Comparison of ENCODE assay signal across 8 cellular contexts in genomic region chr16:3457434-3458252, GRCh38. TPM values are rescaled to one million over a fixed set of nuclear protein-coding genes. Genes with fewer than 3 reads are reported as not detected.
DNase-seq lines count a peak whose midpoint lies in the region; ATAC-seq lines count a peak whose summit lies in the region.

No MANE protein-coding gene starts in this region.

- peaks cover 0 to 22% (median 10%) of the 10 kb centered on the region in 11 experiments; a peak in 18 of 22 replicates for H3K36me3 ChIP-seq in BLaER1 treated with 17β-estradiol and CSF1 and Interleukin-3, amounts not matched to agents 10 nM and 100 nM

- peak overlapping the region; percentile 73 to 98 (median 92) for H3K4me3 ChIP-seq in BLaER1 treated with 17β-estradiol and CSF1 and Interleukin-3, amounts not matched to agents 10 nM and 100 nM

- ATAC-seq in HG03439 (IDR thresholded peaks at IDR 0.05; ENCODE audit: unreplicated experiment) (peak; percentile 84), left lobe of liver (peak; percentile 85)

- peak overlapping the region; percentile 90 to 100 (median 97) for H3K9ac ChIP-seq in BLaER1 treated with 17β-estradiol and CSF1 and Interleukin-3, amounts not matched to agents 10 nM and 100 nM

- peak overlapping the region; percentile 80 to 99 (median 95) for H3K4me2 ChIP-seq in BLaER1 treated with 17β-estradiol and CSF1 and Interleukin-3, amounts not matched to agents 10 nM and 100 nM

- no peaks in the 10 kb centered on the region for H3K27me3 ChIP-seq in BLaER1 treated with 17β-estradiol and CSF1 and Interleukin-3, amounts not matched to agents 10 nM and 100 nM

- peaks cover 43 to 55% (median 46%) of the 10 kb centered on the region in 10 experiments for H3K4me1 ChIP-seq in BLaER1 treated with 17β-estradiol and CSF1 and Interleukin-3, amounts not matched to agents 10 nM and 100 nM

- H4K20me1 ChIP-seq in BLaER1 treated with 17β-estradiol and CSF1 and Interleukin-3, amounts not matched to agents 10 nM and 100 nM = peaks cover 32 to 45% (median 40%) of the 10 kb centered on the region in 11 experiments

- DNase-seq in GM19238 (ENCODE audit: insufficient read length, low spot score) (peak; percentile 99), NCI-H446 treated with DMSO at 0.1 percent for 48 hours (lab: John Stamatoyannopoulos, UW) (peak; percentile 82), left lobe of liver (ENCODE audit: low spot score) (peak; percentile 95)
- DNase-seq in activated CD4-positive, alpha-beta T cell treated with anti-CD3 and anti-CD28 coated beads for 48 hours = peak; percentile 92
- DNase-seq in stimulated activated CD4-positive, alpha-beta T cell treated with anti-CD3 and anti-CD28 coated beads, Interleukin-2, amount 100 ng/mL, for 24 hours = peak; percentile 90 to 92

- H3K27ac ChIP-seq in BLaER1 treated with 17β-estradiol and CSF1 and Interleukin-3, amounts not matched to agents 10 nM and 100 nM = peak overlapping the region; percentile 95 to 100 (median 98)
- peak overlapping the region; percentile 94 for H3K27ac ChIP-seq in cingulate gyrus (ENCODE audit: low read depth, low read length)

- H3K9me3 ChIP-seq in BLaER1 treated with 17β-estradiol and CSF1 and Interleukin-3, amounts not matched to agents 10 nM and 100 nM (replicated peaks in 1 of 11) = peaks cover 0 to 5% (median 0%) of the 10 kb centered on the region in 11 experiments; a peak in 2 of 22 replicates

RNA-seq across cellular contexts. Expression of gene NAA60, which starts 14.2 kb away (rescaled TPM):
- 39.5 TPM for total RNA-seq in left lobe of liver

RNA-seq across cellular contexts. Expression of gene ZNF597, which starts 14.3 kb away (rescaled TPM):
- 0.91 TPM for total RNA-seq in left lobe of liver

RNA-seq across cellular contexts. Expression of gene C16orf90, which starts 37.6 kb away (rescaled TPM):
- not detected for total RNA-seq in left lobe of liver

RNA-seq across cellular contexts. Expression of gene CLUAP1, which starts 43.2 kb away (rescaled TPM):
- total RNA-seq in left lobe of liver = 6.8 TPM

RNA-seq across cellular contexts. Expression of gene ZNF174, which starts 56.6 kb away (rescaled TPM):
- 4.2 TPM for total RNA-seq in left lobe of liver

Comparison
In these comparisons a context has a peak if more than half of its experiments do, and no peak if none do; other contexts are left out.
1. Peak in every context shown above with its lines: DNase-seq, ATAC-seq, H3K4me3 ChIP-seq and H3K27ac ChIP-seq.